In the genomic region with DNA sequence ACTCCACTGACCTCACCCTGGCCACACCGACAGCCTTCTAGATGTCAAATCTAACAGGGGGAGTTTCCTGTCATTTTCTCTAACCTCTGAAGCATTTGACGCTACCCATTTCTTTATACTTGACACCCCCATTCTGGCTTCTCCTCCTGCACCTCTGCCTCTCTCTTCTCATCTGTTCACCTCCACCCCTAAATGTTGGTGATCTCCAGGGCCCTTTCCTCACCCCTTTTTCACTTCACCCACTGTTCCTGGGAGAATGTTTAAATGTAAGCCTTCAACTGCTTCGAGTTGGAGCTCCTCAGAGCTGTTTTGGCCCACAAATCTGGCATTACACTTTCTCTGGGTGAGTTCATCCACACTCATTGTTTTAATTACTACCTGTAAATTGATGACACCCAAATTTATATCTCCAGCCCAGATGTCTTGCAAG, we compare ENCODE assay signal across 1 cellular context.
A peak's percentile ranks its signal among the peaks of the same experiment; 100 is the strongest.
TF ChIP-seq lines count a peak whose summit lies in the region.

No MANE protein-coding gene starts in this region.

TF ChIP-seq in K562, 482 proteins besides CTCF, POLR2A, EP300 and RAD21 (continues in another document):
- TF ChIP-seq NFIC (IDR thresholded peaks at IDR 0.05) (no peak), RNF2 (IDR thresholded peaks at IDR 0.05) (no peak), NR2C2 (CRISPR knock-in tag; IDR thresholded peaks at IDR 0.05) (no peak), NR2C2 (tag; IDR thresholded peaks at IDR 0.05) (0 out of 2 replicates have a peak, but pooled peaks have one; percentile 24), FOXK2 (conservative IDR thresholded peaks at IDR 0.05 in 1 of 2, IDR thresholded peaks at IDR 0.05 in 1 of 2; ENCODE audit: low read depth in 2 of 2) (0 out of 4 replicates have a peak, but pooled peaks of 1 of the 2 experiments have one; percentile 47), ZNF121 (CRISPR knock-in tag; conservative IDR thresholded peaks at IDR 0.05) (no peak), RBM17 (IDR thresholded peaks at IDR 0.05; ENCODE audit: borderline replicate concordance, low read depth, low read length) (no peak), PHB (CRISPR knock-in tag; IDR thresholded peaks at IDR 0.05) (no peak), ZNF583 (CRISPR knock-in tag; IDR thresholded peaks at IDR 0.05) (no peak), POLR3G (IDR thresholded peaks at IDR 0.05; ENCODE audit: extremely low read depth, insufficient read length, insufficient replicate concordance) (no peak), ARHGAP35 (IDR thresholded peaks at IDR 0.05; ENCODE audit: partially characterized antibody) (no peak), SMARCE1 (IDR thresholded peaks at IDR 0.05) (peak; percentile 29), POLR2H (tag; IDR thresholded peaks at IDR 0.05; ENCODE audit: low read depth) (no peak), TSC22D4 (tag; IDR thresholded peaks at IDR 0.05) (no peak), ZNF316 (IDR thresholded peaks at IDR 0.05) (no peak), KLF1 (tag; IDR thresholded peaks at IDR 0.05) (no peak), MTA2 (IDR thresholded peaks at IDR 0.05; ENCODE audit: low read depth) (no peak), NELFE (IDR thresholded peaks at IDR 0.05; ENCODE audit: insufficient read depth, insufficient read length) (no peak), XRCC3 (IDR thresholded peaks at IDR 0.05) (no peak), C11orf30 (IDR thresholded peaks at IDR 0.05; ENCODE audit: low read depth) (no peak), GATAD2A (IDR thresholded peaks at IDR 0.05) (no peak), OTX1 (CRISPR knock-in tag; IDR thresholded peaks at IDR 0.05) (no peak), HDAC1 (IDR thresholded peaks at IDR 0.05) (0 out of 4 replicates have a peak, but pooled peaks of 1 of the 2 experiments have one; percentile 8), MEF2A (IDR thresholded peaks at IDR 0.05; ENCODE audit: control insufficient read depth, low read depth, low read length) (no peak), CBX5 (IDR thresholded peaks at IDR 0.05; ENCODE audit: borderline replicate concordance, low read depth) (no peak)
- TF ChIP-seq, protein P1, sequence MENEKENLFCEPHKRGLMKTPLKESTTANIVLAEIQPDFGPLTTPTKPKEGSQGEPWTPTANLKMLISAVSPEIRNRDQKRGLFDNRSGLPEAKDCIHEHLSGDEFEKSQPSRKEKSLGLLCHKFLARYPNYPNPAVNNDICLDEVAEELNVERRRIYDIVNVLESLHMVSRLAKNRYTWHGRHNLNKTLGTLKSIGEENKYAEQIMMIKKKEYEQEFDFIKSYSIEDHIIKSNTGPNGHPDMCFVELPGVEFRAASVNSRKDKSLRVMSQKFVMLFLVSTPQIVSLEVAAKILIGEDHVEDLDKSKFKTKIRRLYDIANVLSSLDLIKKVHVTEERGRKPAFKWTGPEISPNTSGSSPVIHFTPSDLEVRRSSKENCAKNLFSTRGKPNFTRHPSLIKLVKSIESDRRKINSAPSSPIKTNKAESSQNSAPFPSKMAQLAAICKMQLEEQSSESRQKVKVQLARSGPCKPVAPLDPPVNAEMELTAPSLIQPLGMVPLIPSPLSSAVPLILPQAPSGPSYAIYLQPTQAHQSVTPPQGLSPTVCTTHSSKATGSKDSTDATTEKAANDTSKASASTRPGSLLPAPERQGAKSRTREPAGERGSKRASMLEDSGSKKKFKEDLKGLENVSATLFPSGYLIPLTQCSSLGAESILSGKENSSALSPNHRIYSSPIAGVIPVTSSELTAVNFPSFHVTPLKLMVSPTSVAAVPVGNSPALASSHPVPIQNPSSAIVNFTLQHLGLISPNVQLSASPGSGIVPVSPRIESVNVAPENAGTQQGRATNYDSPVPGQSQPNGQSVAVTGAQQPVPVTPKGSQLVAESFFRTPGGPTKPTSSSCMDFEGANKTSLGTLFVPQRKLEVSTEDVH (IDR thresholded peaks at IDR 0.05; ENCODE audit: low read depth, partially characterized antibody) = no peak
- TF ChIP-seq, protein P2, sequence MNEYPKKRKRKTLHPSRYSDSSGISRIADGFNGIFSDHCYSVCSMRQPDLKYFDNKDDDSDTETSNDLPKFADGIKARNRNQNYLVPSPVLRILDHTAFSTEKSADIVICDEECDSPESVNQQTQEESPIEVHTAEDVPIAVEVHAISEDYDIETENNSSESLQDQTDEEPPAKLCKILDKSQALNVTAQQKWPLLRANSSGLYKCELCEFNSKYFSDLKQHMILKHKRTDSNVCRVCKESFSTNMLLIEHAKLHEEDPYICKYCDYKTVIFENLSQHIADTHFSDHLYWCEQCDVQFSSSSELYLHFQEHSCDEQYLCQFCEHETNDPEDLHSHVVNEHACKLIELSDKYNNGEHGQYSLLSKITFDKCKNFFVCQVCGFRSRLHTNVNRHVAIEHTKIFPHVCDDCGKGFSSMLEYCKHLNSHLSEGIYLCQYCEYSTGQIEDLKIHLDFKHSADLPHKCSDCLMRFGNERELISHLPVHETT (CRISPR knock-in tag; conservative IDR thresholded peaks at IDR 0.05 in 1 of 2, IDR thresholded peaks at IDR 0.05 in 1 of 2) = peak in 1 of 2 experiments; percentile 34; a peak in 1 of 4 replicates
- TF ChIP-seq, protein P3, sequence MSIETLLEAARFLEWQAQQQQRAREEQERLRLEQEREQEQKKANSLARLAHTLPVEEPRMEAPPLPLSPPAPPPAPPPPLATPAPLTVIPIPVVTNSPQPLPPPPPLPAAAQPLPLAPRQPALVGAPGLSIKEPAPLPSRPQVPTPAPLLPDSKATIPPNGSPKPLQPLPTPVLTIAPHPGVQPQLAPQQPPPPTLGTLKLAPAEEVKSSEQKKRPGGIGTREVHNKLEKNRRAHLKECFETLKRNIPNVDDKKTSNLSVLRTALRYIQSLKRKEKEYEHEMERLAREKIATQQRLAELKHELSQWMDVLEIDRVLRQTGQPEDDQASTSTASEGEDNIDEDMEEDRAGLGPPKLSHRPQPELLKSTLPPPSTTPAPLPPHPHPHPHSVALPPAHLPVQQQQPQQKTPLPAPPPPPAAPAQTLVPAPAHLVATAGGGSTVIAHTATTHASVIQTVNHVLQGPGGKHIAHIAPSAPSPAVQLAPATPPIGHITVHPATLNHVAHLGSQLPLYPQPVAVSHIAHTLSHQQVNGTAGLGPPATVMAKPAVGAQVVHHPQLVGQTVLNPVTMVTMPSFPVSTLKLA (conservative IDR thresholded peaks at IDR 0.05) = 0 out of 4 replicates have a peak, but pooled peaks of 1 of the 2 experiments have one; percentile 20
- TF ChIP-seq, protein P4, sequence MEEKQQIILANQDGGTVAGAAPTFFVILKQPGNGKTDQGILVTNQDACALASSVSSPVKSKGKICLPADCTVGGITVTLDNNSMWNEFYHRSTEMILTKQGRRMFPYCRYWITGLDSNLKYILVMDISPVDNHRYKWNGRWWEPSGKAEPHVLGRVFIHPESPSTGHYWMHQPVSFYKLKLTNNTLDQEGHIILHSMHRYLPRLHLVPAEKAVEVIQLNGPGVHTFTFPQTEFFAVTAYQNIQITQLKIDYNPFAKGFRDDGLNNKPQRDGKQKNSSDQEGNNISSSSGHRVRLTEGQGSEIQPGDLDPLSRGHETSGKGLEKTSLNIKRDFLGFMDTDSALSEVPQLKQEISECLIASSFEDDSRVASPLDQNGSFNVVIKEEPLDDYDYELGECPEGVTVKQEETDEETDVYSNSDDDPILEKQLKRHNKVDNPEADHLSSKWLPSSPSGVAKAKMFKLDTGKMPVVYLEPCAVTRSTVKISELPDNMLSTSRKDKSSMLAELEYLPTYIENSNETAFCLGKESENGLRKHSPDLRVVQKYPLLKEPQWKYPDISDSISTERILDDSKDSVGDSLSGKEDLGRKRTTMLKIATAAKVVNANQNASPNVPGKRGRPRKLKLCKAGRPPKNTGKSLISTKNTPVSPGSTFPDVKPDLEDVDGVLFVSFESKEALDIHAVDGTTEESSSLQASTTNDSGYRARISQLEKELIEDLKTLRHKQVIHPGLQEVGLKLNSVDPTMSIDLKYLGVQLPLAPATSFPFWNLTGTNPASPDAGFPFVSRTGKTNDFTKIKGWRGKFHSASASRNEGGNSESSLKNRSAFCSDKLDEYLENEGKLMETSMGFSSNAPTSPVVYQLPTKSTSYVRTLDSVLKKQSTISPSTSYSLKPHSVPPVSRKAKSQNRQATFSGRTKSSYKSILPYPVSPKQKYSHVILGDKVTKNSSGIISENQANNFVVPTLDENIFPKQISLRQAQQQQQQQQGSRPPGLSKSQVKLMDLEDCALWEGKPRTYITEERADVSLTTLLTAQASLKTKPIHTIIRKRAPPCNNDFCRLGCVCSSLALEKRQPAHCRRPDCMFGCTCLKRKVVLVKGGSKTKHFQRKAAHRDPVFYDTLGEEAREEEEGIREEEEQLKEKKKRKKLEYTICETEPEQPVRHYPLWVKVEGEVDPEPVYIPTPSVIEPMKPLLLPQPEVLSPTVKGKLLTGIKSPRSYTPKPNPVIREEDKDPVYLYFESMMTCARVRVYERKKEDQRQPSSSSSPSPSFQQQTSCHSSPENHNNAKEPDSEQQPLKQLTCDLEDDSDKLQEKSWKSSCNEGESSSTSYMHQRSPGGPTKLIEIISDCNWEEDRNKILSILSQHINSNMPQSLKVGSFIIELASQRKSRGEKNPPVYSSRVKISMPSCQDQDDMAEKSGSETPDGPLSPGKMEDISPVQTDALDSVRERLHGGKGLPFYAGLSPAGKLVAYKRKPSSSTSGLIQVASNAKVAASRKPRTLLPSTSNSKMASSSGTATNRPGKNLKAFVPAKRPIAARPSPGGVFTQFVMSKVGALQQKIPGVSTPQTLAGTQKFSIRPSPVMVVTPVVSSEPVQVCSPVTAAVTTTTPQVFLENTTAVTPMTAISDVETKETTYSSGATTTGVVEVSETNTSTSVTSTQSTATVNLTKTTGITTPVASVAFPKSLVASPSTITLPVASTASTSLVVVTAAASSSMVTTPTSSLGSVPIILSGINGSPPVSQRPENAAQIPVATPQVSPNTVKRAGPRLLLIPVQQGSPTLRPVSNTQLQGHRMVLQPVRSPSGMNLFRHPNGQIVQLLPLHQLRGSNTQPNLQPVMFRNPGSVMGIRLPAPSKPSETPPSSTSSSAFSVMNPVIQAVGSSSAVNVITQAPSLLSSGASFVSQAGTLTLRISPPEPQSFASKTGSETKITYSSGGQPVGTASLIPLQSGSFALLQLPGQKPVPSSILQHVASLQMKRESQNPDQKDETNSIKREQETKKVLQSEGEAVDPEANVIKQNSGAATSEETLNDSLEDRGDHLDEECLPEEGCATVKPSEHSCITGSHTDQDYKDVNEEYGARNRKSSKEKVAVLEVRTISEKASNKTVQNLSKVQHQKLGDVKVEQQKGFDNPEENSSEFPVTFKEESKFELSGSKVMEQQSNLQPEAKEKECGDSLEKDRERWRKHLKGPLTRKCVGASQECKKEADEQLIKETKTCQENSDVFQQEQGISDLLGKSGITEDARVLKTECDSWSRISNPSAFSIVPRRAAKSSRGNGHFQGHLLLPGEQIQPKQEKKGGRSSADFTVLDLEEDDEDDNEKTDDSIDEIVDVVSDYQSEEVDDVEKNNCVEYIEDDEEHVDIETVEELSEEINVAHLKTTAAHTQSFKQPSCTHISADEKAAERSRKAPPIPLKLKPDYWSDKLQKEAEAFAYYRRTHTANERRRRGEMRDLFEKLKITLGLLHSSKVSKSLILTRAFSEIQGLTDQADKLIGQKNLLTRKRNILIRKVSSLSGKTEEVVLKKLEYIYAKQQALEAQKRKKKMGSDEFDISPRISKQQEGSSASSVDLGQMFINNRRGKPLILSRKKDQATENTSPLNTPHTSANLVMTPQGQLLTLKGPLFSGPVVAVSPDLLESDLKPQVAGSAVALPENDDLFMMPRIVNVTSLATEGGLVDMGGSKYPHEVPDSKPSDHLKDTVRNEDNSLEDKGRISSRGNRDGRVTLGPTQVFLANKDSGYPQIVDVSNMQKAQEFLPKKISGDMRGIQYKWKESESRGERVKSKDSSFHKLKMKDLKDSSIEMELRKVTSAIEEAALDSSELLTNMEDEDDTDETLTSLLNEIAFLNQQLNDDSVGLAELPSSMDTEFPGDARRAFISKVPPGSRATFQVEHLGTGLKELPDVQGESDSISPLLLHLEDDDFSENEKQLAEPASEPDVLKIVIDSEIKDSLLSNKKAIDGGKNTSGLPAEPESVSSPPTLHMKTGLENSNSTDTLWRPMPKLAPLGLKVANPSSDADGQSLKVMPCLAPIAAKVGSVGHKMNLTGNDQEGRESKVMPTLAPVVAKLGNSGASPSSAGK (IDR thresholded peaks at IDR 0.05) = 0 out of 2 replicates have a peak, but pooled peaks have one; percentile 58
- TF ChIP-seq, protein P5, sequence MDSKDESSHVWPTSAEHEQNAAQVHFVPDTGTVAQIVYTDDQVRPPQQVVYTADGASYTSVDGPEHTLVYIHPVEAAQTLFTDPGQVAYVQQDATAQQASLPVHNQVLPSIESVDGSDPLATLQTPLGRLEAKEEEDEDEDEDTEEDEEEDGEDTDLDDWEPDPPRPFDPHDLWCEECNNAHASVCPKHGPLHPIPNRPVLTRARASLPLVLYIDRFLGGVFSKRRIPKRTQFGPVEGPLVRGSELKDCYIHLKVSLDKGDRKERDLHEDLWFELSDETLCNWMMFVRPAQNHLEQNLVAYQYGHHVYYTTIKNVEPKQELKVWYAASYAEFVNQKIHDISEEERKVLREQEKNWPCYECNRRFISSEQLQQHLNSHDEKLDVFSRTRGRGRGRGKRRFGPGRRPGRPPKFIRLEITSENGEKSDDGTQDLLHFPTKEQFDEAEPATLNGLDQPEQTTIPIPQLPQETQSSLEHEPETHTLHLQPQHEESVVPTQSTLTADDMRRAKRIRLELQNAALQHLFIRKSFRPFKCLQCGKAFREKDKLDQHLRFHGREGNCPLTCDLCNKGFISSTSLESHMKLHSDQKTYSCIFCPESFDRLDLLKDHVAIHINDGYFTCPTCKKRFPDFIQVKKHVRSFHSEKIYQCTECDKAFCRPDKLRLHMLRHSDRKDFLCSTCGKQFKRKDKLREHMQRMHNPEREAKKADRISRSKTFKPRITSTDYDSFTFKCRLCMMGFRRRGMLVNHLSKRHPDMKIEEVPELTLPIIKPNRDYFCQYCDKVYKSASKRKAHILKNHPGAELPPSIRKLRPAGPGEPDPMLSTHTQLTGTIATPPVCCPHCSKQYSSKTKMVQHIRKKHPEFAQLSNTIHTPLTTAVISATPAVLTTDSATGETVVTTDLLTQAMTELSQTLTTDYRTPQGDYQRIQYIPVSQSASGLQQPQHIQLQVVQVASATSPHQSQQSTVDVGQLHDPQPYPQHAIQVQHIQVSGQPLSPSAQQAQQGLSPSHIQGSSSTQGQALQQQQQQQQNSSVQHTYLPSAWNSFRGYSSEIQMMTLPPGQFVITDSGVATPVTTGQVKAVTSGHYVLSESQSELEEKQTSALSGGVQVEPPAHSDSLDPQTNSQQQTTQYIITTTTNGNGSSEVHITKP (IDR thresholded peaks at IDR 0.05; ENCODE audit: partially characterized antibody) = peak; percentile 94
- TF ChIP-seq, protein P6, sequence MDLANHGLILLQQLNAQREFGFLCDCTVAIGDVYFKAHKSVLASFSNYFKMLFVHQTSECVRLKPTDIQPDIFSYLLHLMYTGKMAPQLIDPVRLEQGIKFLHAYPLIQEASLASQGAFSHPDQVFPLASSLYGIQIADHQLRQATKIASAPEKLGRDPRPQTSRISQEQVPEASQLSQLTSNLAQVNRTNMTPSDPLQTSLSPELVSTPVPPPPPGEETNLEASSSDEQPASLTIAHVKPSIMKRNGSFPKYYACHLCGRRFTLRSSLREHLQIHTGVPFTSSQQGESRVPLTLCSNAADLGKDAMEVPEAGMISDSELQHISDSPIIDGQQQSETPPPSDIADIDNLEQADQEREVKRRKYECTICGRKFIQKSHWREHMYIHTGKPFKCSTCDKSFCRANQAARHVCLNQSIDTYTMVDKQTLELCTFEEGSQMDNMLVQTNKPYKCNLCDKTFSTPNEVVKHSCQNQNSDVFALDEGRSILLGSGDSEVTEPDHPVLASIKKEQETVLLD (IDR thresholded peaks at IDR 0.05) = no peak
